9 cellular contexts compared by ENCODE assay signal in genomic region chr1:21337459-21337930, GRCh38. TPM values are rescaled to one million over a fixed set of nuclear protein-coding genes. Genes with fewer than 3 reads are reported as not detected.
DNase-seq lines count a peak whose midpoint lies in the region; ATAC-seq and TF ChIP-seq lines count a peak whose summit lies in the region.
"Had no signal": no experiment of that assay in that cellular context is flagged by ENCODE, and none has a peak within 500 bp of the region (broad histone marks: within the 10 kb centered on the region; RNA-seq: fewer than 3 reads in every experiment).

No MANE protein-coding gene starts in this region.

- intact Hi-C loops in adrenal gland (cut with DNase I): no loop called here
- intact Hi-C loops in naive thymus-derived CD4-positive, alpha-beta T cell (cut with micrococcal nuclease): no loop called here

- H3K9me3 Mint-ChIP-seq in naive thymus-derived CD4-positive, alpha-beta T cell: no peaks in the 10 kb centered on the region
- H3K9me3 Mint-ChIP-seq: activated naive CD4-positive, alpha-beta T cell treated with anti-CD3 and anti-CD28 coated beads, Interleukin-2, amount 50 U/mL, for 72 hours had no signal

- POLR2A ChIA-PET in naive thymus-derived CD4-positive, alpha-beta T cell (lab: Charles Lee): interaction anchor here (0.8 to 11.2 kb wide), 8 partner anchors 7 to 68 kb away, joined by 3 to 148 read pairs (median 7); partner anchors contain the start of gene ECE1

- H3K36me3 Mint-ChIP-seq in naive thymus-derived CD4-positive, alpha-beta T cell: peaks cover 0 to 7% (median 0%) of the 10 kb centered on the region in 5 donors

- no peak overlapping the region for H2AFZ ChIP-seq in ACC112 (ENCODE audit: low read length, unreplicated experiment)

- no peak overlapping the region for H3K4me3 ChIP-seq in ACC112 (ENCODE audit: low read depth, low read length)
- no peak overlapping the region for H3K4me3 ChIP-seq in adrenal gland
- no peak overlapping the region for H3K4me3 ChIP-seq in naive thymus-derived CD4-positive, alpha-beta T cell (ENCODE audit: low read length)

- TF ChIP-seq CTCF in adrenal gland (IDR thresholded peaks at IDR 0.05): no peak

- H3K79me2 ChIP-seq in ACC112 (ENCODE audit: control insufficient read depth, insufficient read depth, low read length, unreplicated experiment): peaks cover 65% of the 10 kb centered on the region

- H3K36me3 ChIP-seq in ACC112 (ENCODE audit: insufficient read depth, low read length): no peaks in the 10 kb centered on the region
- no peaks in the 10 kb centered on the region for H3K36me3 ChIP-seq in adrenal gland (replicated peaks in 1 of 2)
- H3K36me3 ChIP-seq in naive thymus-derived CD4-positive, alpha-beta T cell (ENCODE audit: control insufficient read depth in 2 of 3, insufficient read depth in 3 of 3, low read length in 3 of 3): peaks cover 0 to 6% (median 0%) of the 10 kb centered on the region in 3 experiments

- H3K4me1 Mint-ChIP-seq in naive thymus-derived CD4-positive, alpha-beta T cell: peaks cover 59 to 96% (median 90%) of the 10 kb centered on the region in 7 donors

- CTCF ChIA-PET in naive thymus-derived CD4-positive, alpha-beta T cell (lab: Charles Lee): interaction anchor here (0.6 to 8.1 kb wide), 12 partner anchors 8 to 82 kb away, joined by 3 to 58 read pairs (median 6); partner anchors contain the start of gene ECE1

- H3K4me3 Mint-ChIP-seq in naive thymus-derived CD4-positive, alpha-beta T cell: peak overlapping the region in 7 of 10 donors; percentile 30 to 59 (median 46)

- no peaks in the 10 kb centered on the region for H3K9me3 ChIP-seq in adrenal gland (replicated peaks in 1 of 3)
- no peaks in the 10 kb centered on the region for H3K9me3 ChIP-seq in naive thymus-derived CD4-positive, alpha-beta T cell (ENCODE audit: control insufficient read depth in 2 of 3, low read length in 3 of 3)

- H3K27me3 Mint-ChIP-seq in naive thymus-derived CD4-positive, alpha-beta T cell: no peaks in the 10 kb centered on the region

- peak overlapping the region in 8 of 9 donors; percentile 23 to 94 (median 76) for H3K27ac Mint-ChIP-seq in naive thymus-derived CD4-positive, alpha-beta T cell

- no peak for ATAC-seq in naive thymus-derived CD4-positive, alpha-beta T cell
- no peak for ATAC-seq in HG03565 (IDR thresholded peaks at IDR 0.05; ENCODE audit: unreplicated experiment)
- no peak for ATAC-seq in GM19397 (IDR thresholded peaks at IDR 0.05; ENCODE audit: unreplicated experiment)
- no peak for ATAC-seq in HG03108 (IDR thresholded peaks at IDR 0.05; ENCODE audit: unreplicated experiment)
- ATAC-seq: activated naive CD4-positive, alpha-beta T cell treated with anti-CD3 and anti-CD28 coated beads, Interleukin-2, amount 50 U/mL, for 72 hours had no signal

- H3K4me1 ChIP-seq in ACC112 (ENCODE audit: control insufficient read depth, insufficient read depth, low read length, unreplicated experiment) (peaks cover 70% of the 10 kb centered on the region), adrenal gland (replicated peaks in 1 of 2) (peaks cover 95 to 97% of the 10 kb centered on the region in 2 donors)
- H3K4me1 ChIP-seq in naive thymus-derived CD4-positive, alpha-beta T cell (ENCODE audit: control insufficient read depth in 2 of 2, insufficient read depth in 2 of 2, low read length in 2 of 2): peaks cover 36 to 81% of the 10 kb centered on the region in 2 donors

- peak; percentile 38 for DNase-seq in DMS53 treated with DMSO at 0.1 percent for 48 hours (lab: John Stamatoyannopoulos, UW; ENCODE audit: unreplicated experiment)
- DNase-seq in adrenal gland: peak in 2 of 7 donors; percentile 28 to 31
- no peak for DNase-seq in naive thymus-derived CD4-positive, alpha-beta T cell
- no peak for DNase-seq in DMS114 treated with DMSO at 0.1 percent for 48 hours (lab: John Stamatoyannopoulos, UW; ENCODE audit: unreplicated experiment)

- WGBS in adrenal gland, 4 donors: 37 to 60% (median 45%) methylated on average over 6 to 8 of the region's 8 CpGs

- H3K27ac ChIP-seq in ACC112 (ENCODE audit: low read depth, low read length) (peak overlapping the region; percentile 73), adrenal gland (peak overlapping the region; percentile 87 to 96 (median 95))
- H3K27ac ChIP-seq in naive thymus-derived CD4-positive, alpha-beta T cell (ENCODE audit: low read depth, low read length): no peak overlapping the region

- H3K27me3 ChIP-seq in ACC112 (ENCODE audit: insufficient read depth, low read length) (no peaks in the 10 kb centered on the region), adrenal gland (no peaks in the 10 kb centered on the region)
- no peaks in the 10 kb centered on the region for H3K27me3 ChIP-seq in naive thymus-derived CD4-positive, alpha-beta T cell (ENCODE audit: control insufficient read depth in 2 of 2, insufficient read depth in 2 of 2, low read length in 2 of 2)

- no peak for TF ChIP-seq POLR2A in adrenal gland (IDR thresholded peaks at IDR 0.05)

RNA-seq across cellular contexts. Expression of gene ECE1, which starts 47.2 kb away (rescaled TPM):
- total RNA-seq in adrenal gland: 100 to 1,000 TPM; 173 to 588 (median 259) TPM
- 100 to 1,000 TPM; 150 to 327 (median 176) TPM for polyA plus RNA-seq in adrenal gland
- total RNA-seq in naive thymus-derived CD4-positive, alpha-beta T cell: 10 to 100 TPM; 63.3 to 97.4 (median 72.2) TPM
- 10 to 100 TPM; 21.3 to 50.4 TPM for polyA plus RNA-seq in naive thymus-derived CD4-positive, alpha-beta T cell
